13 cellular contexts compared by ENCODE assay signal in the genomic region with DNA sequence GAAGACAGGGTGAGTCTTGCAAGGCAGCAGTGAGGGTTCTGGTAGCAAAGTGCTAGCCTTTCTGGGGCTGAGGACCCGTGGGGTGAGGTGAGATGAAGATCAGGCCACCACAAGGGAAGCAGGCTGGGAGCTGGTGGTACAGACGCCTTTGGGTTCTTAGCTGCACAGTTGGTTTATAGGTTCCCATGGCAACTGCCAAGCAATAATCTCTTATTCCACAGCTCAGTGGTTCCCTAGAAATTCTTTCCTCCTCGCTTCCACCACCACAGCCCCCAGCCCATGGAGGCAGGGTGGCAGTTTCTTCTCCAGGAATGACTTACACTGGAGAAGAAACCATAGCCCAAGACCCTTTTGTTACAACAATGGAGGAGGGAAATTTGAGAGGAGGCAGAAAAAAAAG.
DNase-seq lines count a peak whose midpoint lies in the region.
"Had no signal": no experiment of that assay in that cellular context is flagged by ENCODE, and none has a peak within 500 bp of the region (broad histone marks: within the 10 kb centered on the region; RNA-seq: fewer than 3 reads in every experiment).

No MANE protein-coding gene starts in this region.

- no CpG with 5 or more reads among the region's 3 CpGs for WGBS in mesendoderm (ENCODE audit: extremely low coverage, insufficient coverage, low lambda C conversion rate)

- no peak overlapping the region for H3K27ac ChIP-seq in mesendoderm (ENCODE audit: low read depth, low read length)
- no peak overlapping the region for H3K27ac ChIP-seq in CD4-positive, alpha-beta memory T cell (ENCODE audit: low read depth, low read length)
- H3K27ac ChIP-seq: BLaER1 treated with 17β-estradiol and CSF1 and Interleukin-3, amounts not matched to agents 10 nM and 100 nM; GM23248; HL-60 had no signal

- H4K5ac ChIP-seq in mesendoderm (ENCODE audit: low read length): no peak overlapping the region

- no peak overlapping the region for H3K18ac ChIP-seq in mesendoderm (ENCODE audit: low read length)

- no peaks in the 10 kb centered on the region for H3K79me2 ChIP-seq in mesendoderm (ENCODE audit: control insufficient read depth, insufficient read depth, low read length)

- H2BK15ac ChIP-seq in mesendoderm (replicated peaks; ENCODE audit: low read depth): no peak overlapping the region

- no peak overlapping the region for H3K56ac ChIP-seq in mesendoderm (ENCODE audit: low read length)

- no peak overlapping the region for H3K27ac Mint-ChIP-seq in CD4-positive, alpha-beta memory T cell
- H3K27ac Mint-ChIP-seq: CD4-positive, CD25-positive, alpha-beta regulatory T cell had no signal

- POLR2A ChIA-PET in CD4-positive, alpha-beta memory T cell (lab: Charles Lee; ENCODE audit: partially characterized antibody): no interaction called here

- no peaks in the 10 kb centered on the region for H3K27me3 ChIP-seq in mesendoderm (ENCODE audit: insufficient read depth, low read length, poor library complexity)
- no peaks in the 10 kb centered on the region for H3K27me3 ChIP-seq in CD4-positive, alpha-beta memory T cell (ENCODE audit: insufficient read depth, low read length)
- H3K27me3 ChIP-seq: BLaER1 treated with 17β-estradiol and CSF1 and Interleukin-3, amounts not matched to agents 10 nM and 100 nM had no signal

- peaks cover 7% of the 10 kb centered on the region for H3K4me1 ChIP-seq in mesendoderm (ENCODE audit: control insufficient read depth, low read depth, low read length)
- no peaks in the 10 kb centered on the region for H3K4me1 ChIP-seq in CD4-positive, alpha-beta memory T cell (ENCODE audit: insufficient read depth, low read length)

- H3K36me3 Mint-ChIP-seq in CD4-positive, alpha-beta memory T cell: no peaks in the 10 kb centered on the region
- H3K36me3 Mint-ChIP-seq: CD4-positive, CD25-positive, alpha-beta regulatory T cell had no signal

- H2BK120ac ChIP-seq in mesendoderm (ENCODE audit: low read depth, low read length): no peak overlapping the region

- peaks cover 0 to 3% (median 1%) of the 10 kb centered on the region in 4 donors for H3K4me1 Mint-ChIP-seq in CD4-positive, alpha-beta memory T cell

- H3K27me3 Mint-ChIP-seq in CD4-positive, alpha-beta memory T cell: peaks cover 3 to 10% of the 10 kb centered on the region in 2 donors
- H3K27me3 Mint-ChIP-seq: CD4-positive, CD25-positive, alpha-beta regulatory T cell had no signal

- H4K8ac ChIP-seq in mesendoderm (ENCODE audit: low read depth, low read length): no peak overlapping the region

- intact Hi-C loops in CD4-positive, alpha-beta memory T cell (cut with micrococcal nuclease): no loop called here

- no peaks in the 10 kb centered on the region for H3K79me1 ChIP-seq in mesendoderm (ENCODE audit: low read length)

- H3K9me3 Mint-ChIP-seq in CD4-positive, alpha-beta memory T cell: peaks cover 0 to 30% (median 25%) of the 10 kb centered on the region in 8 donors

- H2AK5ac ChIP-seq in mesendoderm (ENCODE audit: low read length): no peak overlapping the region

- H2BK5ac ChIP-seq in mesendoderm (ENCODE audit: low read length): no peak overlapping the region

- H3K23ac ChIP-seq in mesendoderm (ENCODE audit: low read length): no peak overlapping the region

- H3K9ac ChIP-seq in mesendoderm (ENCODE audit: low read length): no peak overlapping the region
- H3K9ac ChIP-seq: BLaER1 treated with 17β-estradiol and CSF1 and Interleukin-3, amounts not matched to agents 10 nM and 100 nM; GM23248 had no signal

- no peak overlapping the region for H3K4ac ChIP-seq in mesendoderm (ENCODE audit: low read depth, low read length)

- no peaks in the 10 kb centered on the region for H3K36me3 ChIP-seq in mesendoderm (ENCODE audit: control insufficient read depth, insufficient read depth, low read length)
- H3K36me3 ChIP-seq in CD4-positive, alpha-beta memory T cell (ENCODE audit: insufficient read depth, low read length): no peaks in the 10 kb centered on the region
- H3K36me3 ChIP-seq: BLaER1 treated with 17β-estradiol and CSF1 and Interleukin-3, amounts not matched to agents 10 nM and 100 nM had no signal

- CTCF ChIA-PET in CD4-positive, alpha-beta memory T cell (lab: Charles Lee; ENCODE audit: partially characterized antibody): interaction anchor here (0.9 kb wide), 1 partner anchor 10 kb away, joined by 3 read pairs; no protein-coding TSS in a partner anchor

- H3K4me2 ChIP-seq in mesendoderm (ENCODE audit: low read length): no peak overlapping the region

- peak; percentile 14 for DNase-seq in DMS53 (lab: John Stamatoyannopoulos, UW)
- no peak for DNase-seq in DMS53 treated with DMSO at 0.1 percent for 48 hours (lab: John Stamatoyannopoulos, UW; ENCODE audit: unreplicated experiment)
- peak; percentile 55 for DNase-seq in NCI-H82 (lab: John Stamatoyannopoulos, UW)
- DNase-seq in NCI-H82 treated with DMSO at 0.1 percent for 48 hours (lab: John Stamatoyannopoulos, UW; ENCODE audit: unreplicated experiment): no peak
- DNase-seq in mesendoderm: peak; percentile 32
- DNase-seq in SHP77 treated with DMSO at 0.1 percent for 48 hours (lab: John Stamatoyannopoulos, UW): no peak
- DNase-seq in CD4-positive, alpha-beta memory T cell: no peak
- DNase-seq: 8988T; AML-193; CD4-positive, CD25-positive, alpha-beta regulatory T cell; GM23248 had no signal

- no peak overlapping the region for H3K4me3 Mint-ChIP-seq in CD4-positive, alpha-beta memory T cell
- H3K4me3 Mint-ChIP-seq: CD4-positive, CD25-positive, alpha-beta regulatory T cell had no signal

- no peaks in the 10 kb centered on the region for H3K9me3 ChIP-seq in CD4-positive, alpha-beta memory T cell (ENCODE audit: control insufficient read depth in 1 of 2, low read length in 2 of 2)

- no peak overlapping the region for H3K4me3 ChIP-seq in mesendoderm (ENCODE audit: low read length)
- H3K4me3 ChIP-seq in CD4-positive, alpha-beta memory T cell (ENCODE audit: low read length in 2 of 2): no peak overlapping the region
- H3K4me3 ChIP-seq: BLaER1 treated with 17β-estradiol and CSF1 and Interleukin-3, amounts not matched to agents 10 nM and 100 nM; GM23248 had no signal

Comparison
In these comparisons a context has a peak if more than half of its experiments do, and no peak if none do; other contexts are left out.
1. DNase-seq: peak in DMS53 (single experiment), NCI-H82 (single experiment) and mesendoderm (single experiment); none in DMS53 treated with DMSO at 0.1 percent for 48 hours (single experiment), NCI-H82 treated with DMSO at 0.1 percent for 48 hours (single experiment), SHP77 treated with DMSO at 0.1 percent for 48 hours (single experiment) and CD4-positive, alpha-beta memory T cell (0 of 5).